In genomic region chr7:84669177-84669732, GRCh38 we compare ENCODE assay signal across 15 cellular contexts.
"Had no signal": no experiment of that assay in that cellular context is flagged by ENCODE, and none has a peak within 500 bp of the region (broad histone marks: within the 10 kb centered on the region; RNA-seq: fewer than 3 reads in every experiment).

No MANE protein-coding gene starts in this region.

- H3K4me1 ChIP-seq: neural progenitor cell, tibial nerve, uterus had no signal

- H3K9me3 ChIP-seq: heart right ventricle, ovary, tibial nerve, uterus had no signal

- H3K4me3 ChIP-seq: heart right ventricle, neural progenitor cell, ovary, tibial nerve, uterus had no signal

- H3K4me2 ChIP-seq: neural progenitor cell had no signal

- DNase-seq: activated CD4-positive, alpha-beta T cell treated with anti-CD3 and anti-CD28 coated beads, Interleukin-2, amount 50 U/mL, for 1 hour; activated naive CD4-positive, alpha-beta T cell treated with Interleukin-2 at 50 U/mL for 16 hours; activated naive CD8-positive, alpha-beta T cell treated with anti-CD3 and anti-CD28 coated beads, Interleukin-2, amount 50 U/mL, for 24 hours; foreskin melanocyte; left cardiac atrium; mammary epithelial cell; naive B cell; ovary; stimulated activated CD4-positive, alpha-beta T cell treated with anti-CD3 and anti-CD28 coated beads, Interleukin-15, amount 100 ng/mL, for 24 hours; stimulated activated CD4-positive, alpha-beta T cell treated with anti-CD3 and anti-CD28 coated beads, Interleukin-4, amount 100 ng/mL, for 24 hours; stimulated activated naive CD4-positive, alpha-beta T cell; uterus had no signal

- H3K27me3 ChIP-seq: heart right ventricle, neural progenitor cell, ovary, tibial nerve, uterus had no signal

- H3K9ac ChIP-seq: neural progenitor cell had no signal

- H2AFZ ChIP-seq: neural progenitor cell had no signal

- H3K27ac ChIP-seq: neural progenitor cell, ovary, tibial nerve, uterus had no signal

- H3K36me3 ChIP-seq: heart right ventricle, neural progenitor cell, ovary, tibial nerve, uterus had no signal
